ENCODE assay signal across 15 cellular contexts in the genomic region with DNA sequence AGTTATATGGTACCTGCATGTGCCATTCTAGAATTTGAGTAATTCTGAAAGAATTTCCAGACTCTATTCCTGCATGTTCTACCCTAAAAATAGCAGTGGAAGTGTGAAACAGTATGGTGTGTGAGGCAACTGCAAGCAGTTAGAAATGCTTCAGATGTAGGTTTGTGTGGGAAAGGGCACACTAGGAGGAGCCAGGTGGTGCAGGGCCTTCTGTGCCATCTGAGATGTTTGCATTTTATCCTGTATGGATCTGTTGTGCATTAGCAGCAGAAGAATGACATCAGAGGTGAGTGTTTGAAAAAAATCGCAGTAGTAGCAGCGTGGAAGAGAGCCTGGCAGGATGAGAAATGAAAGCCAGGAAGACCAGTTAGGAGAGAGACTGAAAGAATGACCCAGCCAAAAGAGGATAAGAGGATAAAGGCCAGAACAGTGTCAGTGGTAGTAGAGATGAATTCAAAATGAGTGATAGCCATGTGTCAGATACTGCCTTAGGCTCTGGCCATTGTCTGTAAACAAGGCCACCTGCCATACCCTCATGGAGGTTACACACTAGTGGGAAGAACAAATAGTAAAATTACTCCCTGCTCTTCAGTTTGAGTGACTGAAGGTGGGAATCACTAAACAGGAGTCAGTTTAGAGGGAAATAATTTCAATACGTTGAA.
DNase-seq lines count a peak whose midpoint lies in the region; ATAC-seq and TF ChIP-seq lines count a peak whose summit lies in the region.
"Had no signal": no experiment of that assay in that cellular context is flagged by ENCODE, and none has a peak within 500 bp of the region (broad histone marks: within the 10 kb centered on the region; RNA-seq: fewer than 3 reads in every experiment).

No MANE protein-coding gene starts in this region.

- H3K79me2 ChIP-seq in mammary epithelial cell (ENCODE audit: insufficient read depth, low read length): peaks cover 10% of the 10 kb centered on the region

- dilution Hi-C loops in mammary epithelial cell (cut with HindIII; ENCODE audit: low sequenced_read_pairs): no loop called here

- 100% methylated on average over 3 of the region's 3 CpGs for WGBS in mammary epithelial cell (ENCODE audit: low coverage, missing lambda C conversion rate)

- no peak overlapping the region for H3K9ac ChIP-seq in mammary epithelial cell (ENCODE audit: insufficient read depth, low read length)
- H3K9ac ChIP-seq: BLaER1 had no signal

- DNase-seq in EH (ENCODE audit: low read depth): peak; percentile 22
- DNase-seq in NCI-H2107 (lab: John Stamatoyannopoulos, UW): peak; percentile 8
- DNase-seq in mammary epithelial cell: peak; percentile 12
- peak; percentile 12 for DNase-seq in iris pigment epithelial cell (ENCODE audit: low read depth)
- DNase-seq in upper lobe of right lung: no peak
- DNase-seq: activated CD4-positive, alpha-beta T cell treated with anti-CD3 and anti-CD28 coated beads for 4 hours; NCI-H187; OCI-M1; psoas muscle; stimulated activated naive CD4-positive, alpha-beta T cell treated with Interleukin-2 at 50 U/mL for 16 hours; T-helper 17 cell had no signal

- H3K9me3 ChIP-seq in mammary epithelial cell (replicated peaks; ENCODE audit: insufficient read depth, low read length) (no peaks in the 10 kb centered on the region), upper lobe of right lung (no peaks in the 10 kb centered on the region)
- H3K9me3 ChIP-seq: BLaER1, psoas muscle had no signal

- no peaks in the 10 kb centered on the region for H4K20me1 ChIP-seq in mammary epithelial cell (ENCODE audit: insufficient read depth, low read length)
- H4K20me1 ChIP-seq: BLaER1 had no signal

- H3K4me1 ChIP-seq in mammary epithelial cell (ENCODE audit: insufficient read depth, low read length): peaks cover 32% of the 10 kb centered on the region
- H3K4me1 ChIP-seq in upper lobe of right lung: peaks cover 3% of the 10 kb centered on the region
- H3K4me1 ChIP-seq: BLaER1, psoas muscle had no signal

- H3K27ac ChIP-seq in mammary epithelial cell (ENCODE audit: insufficient read depth, low read depth, low read length) (peak overlapping the region; percentile 81), upper lobe of right lung (no peak overlapping the region)
- H3K27ac ChIP-seq: BLaER1, psoas muscle had no signal

- in situ Hi-C loops in mammary epithelial cell (cut with MboI; ENCODE audit: low sequenced_read_pairs in 2 of 2): no loop called here

- TF ChIP-seq CTCF in mammary epithelial cell (conservative IDR thresholded peaks at IDR 0.05 in 1 of 2, IDR thresholded peaks at IDR 0.05 in 1 of 2; ENCODE audit: extremely low read depth in 1 of 2, insufficient read depth in 1 of 2, low read depth in 1 of 2, low read length in 2 of 2) (no peak), upper lobe of right lung (IDR thresholded peaks at IDR 0.05) (no peak)

- no peak overlapping the region for H2AFZ ChIP-seq in mammary epithelial cell (ENCODE audit: low read depth, low read length)

- H3K27me3 ChIP-seq in mammary epithelial cell (ENCODE audit: insufficient read depth, low read length): no peaks in the 10 kb centered on the region
- no peaks in the 10 kb centered on the region for H3K27me3 ChIP-seq in upper lobe of right lung
- H3K27me3 ChIP-seq: BLaER1 had no signal

- intact Hi-C loops in mammary epithelial cell (cut with micrococcal nuclease) (no loop called here), upper lobe of right lung (cut with DNase I) (no loop called here)

- BruUV-seq in mammary epithelial cell (replicated peaks; lab: Mats Ljungman, UMichigan): no TSS peak

- H3K4me3 ChIP-seq in mammary epithelial cell (replicated peaks in 1 of 3; ENCODE audit: insufficient read depth in 1 of 3, low read depth in 2 of 3, low read length in 3 of 3): no peak overlapping the region
- no peak overlapping the region for H3K4me3 ChIP-seq in upper lobe of right lung
- H3K4me3 ChIP-seq: BLaER1, psoas muscle had no signal

- CTCF ChIA-PET in mammary epithelial cell (lab: Charles Lee; ENCODE audit: low non-redundant PET): no interaction called here

- no peak overlapping the region for H3K4me2 ChIP-seq in mammary epithelial cell (ENCODE audit: insufficient read depth, low read depth, low read length)
- H3K4me2 ChIP-seq: BLaER1 had no signal

- ATAC-seq in HG03135 (IDR thresholded peaks at IDR 0.05; ENCODE audit: unreplicated experiment) (no peak), GM21723 (IDR thresholded peaks at IDR 0.05; ENCODE audit: unreplicated experiment) (no peak), GM19035 (IDR thresholded peaks at IDR 0.05; ENCODE audit: unreplicated experiment) (no peak), upper lobe of right lung (no peak)
- ATAC-seq: psoas muscle, T-helper 17 cell had no signal

- H3K36me3 ChIP-seq in mammary epithelial cell (ENCODE audit: insufficient read depth, low read length) (peaks cover 5% of the 10 kb centered on the region), upper lobe of right lung (no peaks in the 10 kb centered on the region)
- H3K36me3 ChIP-seq: BLaER1 had no signal
